16 cellular contexts compared by ENCODE assay signal in genomic region chr18:23405626-23406025, GRCh38. TPM values are rescaled to one million over a fixed set of nuclear protein-coding genes. Genes with fewer than 3 reads are reported as not detected.
A peak's percentile ranks its signal among the peaks of the same experiment; 100 is the strongest.
DNase-seq lines count a peak whose midpoint lies in the region; ATAC-seq, FAIRE-seq and TF ChIP-seq lines count a peak whose summit lies in the region.
"Had no signal": no experiment of that assay in that cellular context is flagged by ENCODE, and none has a peak within 500 bp of the region (broad histone marks: within the 10 kb centered on the region; RNA-seq: fewer than 3 reads in every experiment).

No MANE protein-coding gene starts in this region.

- no peaks in the 10 kb centered on the region for H3K27me3 ChIP-seq in PC-9 (ENCODE audit: insufficient read depth, low read depth)
- H3K27me3 ChIP-seq in astrocyte (ENCODE audit: insufficient read depth, low read length), result no peaks in the 10 kb centered on the region
- no peaks in the 10 kb centered on the region for H3K27me3 ChIP-seq in hepatocyte
- H3K27me3 ChIP-seq in vagina, result no peaks in the 10 kb centered on the region
- H3K27me3 ChIP-seq: BLaER1 treated with 17β-estradiol and CSF1 and Interleukin-3, amounts not matched to agents 10 nM and 100 nM had no signal

- no peak for TF ChIP-seq CTCF in PC-9 (conservative IDR thresholded peaks at IDR 0.05)
- no peak for TF ChIP-seq CTCF in astrocyte (IDR thresholded peaks at IDR 0.05; ENCODE audit: insufficient read depth, low read depth, low read length)
- TF ChIP-seq CTCF in hepatocyte (IDR thresholded peaks at IDR 0.05; ENCODE audit: poor library complexity), result no peak
- TF ChIP-seq CTCF in type B pancreatic cell (conservative IDR thresholded peaks at IDR 0.05), result no peak
- TF ChIP-seq CTCF in vagina (IDR thresholded peaks at IDR 0.05), result no peak

- POLR2A ChIA-PET in PC-9 (lab: Charles Lee; ENCODE audit: unreplicated experiment), result no interaction called here

- ATAC-seq in GM21576 (IDR thresholded peaks at IDR 0.05; ENCODE audit: unreplicated experiment), result no peak
- ATAC-seq: HCT116 had no signal

- FAIRE-seq in astrocyte (lab: Jason Lieb, UNC), result no peak
- FAIRE-seq: GM18507, H54 had no signal

- intact Hi-C loops in PC-9 (cut with micrococcal nuclease; ENCODE audit: unreplicated experiment) (loop anchor here (5.0 kb wide), 1 partner anchor 373 kb away; no protein-coding TSS in a partner anchor), vagina (cut with DNase I) (no loop called here)

- no peaks in the 10 kb centered on the region for H3K9me2 ChIP-seq in PC-9 (ENCODE audit: insufficient read depth)
- H3K9me2 ChIP-seq in hepatocyte (replicated peaks; ENCODE audit: insufficient read depth), result no peaks in the 10 kb centered on the region

- peaks cover 39% of the 10 kb centered on the region for H3F3A ChIP-seq in PC-9 (ENCODE audit: insufficient read depth, low read depth)

- no peaks in the 10 kb centered on the region for H3K27me3 Mint-ChIP-seq in astrocyte (ENCODE audit: low read depth, unreplicated experiment)
- H3K27me3 Mint-ChIP-seq in type B pancreatic cell, result no peaks in the 10 kb centered on the region
- H3K27me3 Mint-ChIP-seq: CD4-positive, CD25-positive, alpha-beta regulatory T cell had no signal

- H3K9me3 ChIP-seq in PC-9 (ENCODE audit: insufficient read depth, low read depth) (no peaks in the 10 kb centered on the region), astrocyte (ENCODE audit: insufficient read depth, low read depth, low read length) (no peaks in the 10 kb centered on the region), hepatocyte (ENCODE audit: low read depth) (no peaks in the 10 kb centered on the region), vagina (no peaks in the 10 kb centered on the region)

- H3K4me1 Mint-ChIP-seq in astrocyte (ENCODE audit: low read depth, unreplicated experiment) (peaks cover 40% of the 10 kb centered on the region), type B pancreatic cell (ENCODE audit: unreplicated experiment) (peaks cover 20% of the 10 kb centered on the region)
- H3K4me1 Mint-ChIP-seq: CD4-positive, CD25-positive, alpha-beta regulatory T cell had no signal

- H3K27ac Mint-ChIP-seq in astrocyte (ENCODE audit: unreplicated experiment) (peak overlapping the region; percentile 44), type B pancreatic cell (peak overlapping the region; percentile 90)

- no TSS peak for BruUV-seq in PC-9 (replicated peaks; lab: Mats Ljungman, UMichigan)

- H4K20me1 ChIP-seq in PC-9 (ENCODE audit: insufficient read depth) (no peaks in the 10 kb centered on the region), astrocyte (ENCODE audit: insufficient read depth, low read length) (no peaks in the 10 kb centered on the region), hepatocyte (ENCODE audit: insufficient read depth, poor library complexity, severe bottlenecking) (no peaks in the 10 kb centered on the region)
- H4K20me1 ChIP-seq: BLaER1 treated with 17β-estradiol and CSF1 and Interleukin-3, amounts not matched to agents 10 nM and 100 nM had no signal

- CTCF ChIA-PET in PC-9 (lab: Charles Lee), result interaction anchor here (0.5 kb wide), 1 partner anchor 270 kb away, joined by 4 read pairs; no protein-coding TSS in a partner anchor

- no peak for TF ChIP-seq POLR2A in vagina (IDR thresholded peaks at IDR 0.05)

- H3K79me2 ChIP-seq in PC-9 (ENCODE audit: low read depth) (no peaks in the 10 kb centered on the region), astrocyte (ENCODE audit: insufficient read depth, low read length) (no peaks in the 10 kb centered on the region), hepatocyte (no peaks in the 10 kb centered on the region)

- H3K4me3 Mint-ChIP-seq in astrocyte (ENCODE audit: unreplicated experiment), result no peak overlapping the region
- no peak overlapping the region for H3K4me3 Mint-ChIP-seq in type B pancreatic cell
- H3K4me3 Mint-ChIP-seq: CD4-positive, CD25-positive, alpha-beta regulatory T cell had no signal

- peak overlapping the region; percentile 76 for H3K27ac ChIP-seq in PC-9
- no peak overlapping the region for H3K27ac ChIP-seq in astrocyte (ENCODE audit: low read depth, low read length)
- peak overlapping the region; percentile 75 for H3K27ac ChIP-seq in hepatocyte
- H3K27ac ChIP-seq in vagina, result no peak overlapping the region
- H3K27ac ChIP-seq: BLaER1 treated with 17β-estradiol and CSF1 and Interleukin-3, amounts not matched to agents 10 nM and 100 nM; GM23248; HL-60 had no signal

- no peak overlapping the region for H3K9ac ChIP-seq in astrocyte (ENCODE audit: low read length)
- H3K9ac ChIP-seq: BLaER1 treated with 17β-estradiol and CSF1 and Interleukin-3, amounts not matched to agents 10 nM and 100 nM; GM23248 had no signal

- no peak overlapping the region for H2AFZ ChIP-seq in PC-9
- H2AFZ ChIP-seq in astrocyte (ENCODE audit: low read depth, low read length), result no peak overlapping the region
- no peak overlapping the region for H2AFZ ChIP-seq in hepatocyte
- H2AFZ ChIP-seq: GM23248 had no signal

- H3K36me3 Mint-ChIP-seq in astrocyte (ENCODE audit: low read depth, unreplicated experiment), result peaks cover 12% of the 10 kb centered on the region
- H3K36me3 Mint-ChIP-seq in type B pancreatic cell, result peaks cover 7% of the 10 kb centered on the region

- H3K4me3 ChIP-seq in PC-9, result no peak overlapping the region
- no peak overlapping the region for H3K4me3 ChIP-seq in astrocyte (ENCODE audit: insufficient read depth, low read depth, low read length)
- H3K4me3 ChIP-seq in hepatocyte, result no peak overlapping the region
- no peak overlapping the region for H3K4me3 ChIP-seq in vagina
- H3K4me3 ChIP-seq: BLaER1 treated with 17β-estradiol and CSF1 and Interleukin-3, amounts not matched to agents 10 nM and 100 nM; GM23248 had no signal

- H3K9me3 Mint-ChIP-seq in astrocyte (ENCODE audit: unreplicated experiment) (no peaks in the 10 kb centered on the region), type B pancreatic cell (peaks cover 5% of the 10 kb centered on the region)

- WGBS in hepatocyte (ENCODE audit: low lambda C conversion rate, missing lambda C conversion rate), result 100% methylated on average over 1 of the region's 1 CpG

- H3K36me3 ChIP-seq in PC-9 (ENCODE audit: low read depth) (no peaks in the 10 kb centered on the region), astrocyte (ENCODE audit: insufficient read depth, low read length) (no peaks in the 10 kb centered on the region), hepatocyte (replicated peaks; ENCODE audit: insufficient read depth, low read depth) (no peaks in the 10 kb centered on the region), vagina (no peaks in the 10 kb centered on the region)

- H3K4me1 ChIP-seq in PC-9 (replicated peaks; ENCODE audit: insufficient read depth) (peaks cover 65% of the 10 kb centered on the region), astrocyte (ENCODE audit: insufficient read depth, low read length) (peaks cover 22% of the 10 kb centered on the region), hepatocyte (ENCODE audit: insufficient read depth) (peaks cover 17% of the 10 kb centered on the region), vagina (peaks cover 11% of the 10 kb centered on the region)

- H3K4me2 ChIP-seq in PC-9, result peak overlapping the region; percentile 39
- no peak overlapping the region for H3K4me2 ChIP-seq in astrocyte (ENCODE audit: low read length)
- no peak overlapping the region for H3K4me2 ChIP-seq in hepatocyte
- H3K4me2 ChIP-seq: BLaER1 treated with 17β-estradiol and CSF1 and Interleukin-3, amounts not matched to agents 10 nM and 100 nM had no signal

- DNase-seq in PC-9, result peak in 1 of 2 experiments; percentile 64
- no peak for DNase-seq in astrocyte (ENCODE audit: low read depth)
- DNase-seq in hepatocyte (ENCODE audit: low spot score), result no peak
- DNase-seq in type B pancreatic cell (ENCODE audit: extremely low spot score, unreplicated experiment), result no peak
- no peak for DNase-seq in activated T-cell treated with anti-CD3 and anti-CD28 coated beads, Interleukin-2, amount 50 U/mL, for 48 hours
- no peak for DNase-seq in vagina (ENCODE audit: extremely low spot score in 2 of 2)
- DNase-seq: Calu3; CD4-positive, CD25-positive, alpha-beta regulatory T cell; DMS 273 treated with DMSO at 0.1 percent for 48 hours; GM23248 had no signal

RNA-seq across cellular contexts. Expression of gene RIOK3, which starts 47.5 kb away (rescaled TPM):
- 34.1 and 39.9 TPM in 2 replicates for total RNA-seq in PC-9 (2021)
- 93.2 and 96.0 TPM in 2 replicates for total RNA-seq in astrocyte
- 70.7 and 95.2 TPM in 2 replicates for total RNA-seq in hepatocyte
- polyA plus RNA-seq in hepatocyte, result 53.9 and 57.5 TPM in 2 replicates
- total RNA-seq in type B pancreatic cell (ENCODE audit: low replicate concordance), result 46.7 and 86.3 TPM in 2 replicates
- total RNA-seq in vagina, result 96.7 TPM

Comparison
In these comparisons a context has a peak if more than half of its experiments do, and no peak if none do; other contexts are left out.
1. H3K27ac ChIP-seq: peak in PC-9 (single experiment) and hepatocyte (single experiment); none in astrocyte (single experiment) and vagina (single experiment).